In the genomic region with DNA sequence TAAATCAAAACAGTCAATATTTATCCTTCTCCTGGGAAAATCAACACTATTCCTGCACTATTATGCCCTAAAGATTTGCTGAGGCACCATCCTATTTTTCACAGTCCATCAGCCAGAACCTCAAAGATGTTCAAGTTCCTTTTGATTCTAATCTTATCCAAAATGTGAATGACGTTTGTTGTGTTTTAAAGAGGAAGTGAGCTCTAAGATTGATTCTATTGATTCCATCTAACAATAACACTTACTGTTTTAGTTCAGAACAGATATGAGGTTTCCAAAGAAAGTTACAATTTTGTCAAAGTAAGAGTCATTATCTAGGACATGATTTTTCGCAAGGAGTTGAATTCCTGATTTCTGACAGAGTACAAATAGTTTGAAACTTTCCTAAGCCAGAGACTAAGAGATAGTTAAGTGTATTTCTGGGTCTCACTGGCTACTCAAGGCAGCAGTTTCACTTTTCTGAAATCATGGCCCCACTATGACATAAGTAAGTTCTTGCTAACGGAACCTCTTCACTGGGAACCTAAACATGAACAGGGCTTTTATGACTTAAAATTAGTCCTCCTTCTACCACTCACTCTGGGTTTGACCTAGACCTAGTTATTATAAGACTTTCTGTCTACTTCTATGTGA, we compare ENCODE assay signal across 17 cellular contexts.
"Had no signal": no experiment of that assay in that cellular context is flagged by ENCODE, and none has a peak within 500 bp of the region (broad histone marks: within the 10 kb centered on the region; RNA-seq: fewer than 3 reads in every experiment).

No MANE protein-coding gene starts in this region.

- H3K27me3 ChIP-seq: cardiac muscle cell, colonic mucosa, right atrium auricular region had no signal

- ATAC-seq: activated CD8-positive, alpha-beta T cell treated with anti-CD3 and anti-CD28 coated beads for 36 hours; activated T-cell treated with anti-CD3 and anti-CD28 coated beads, Interleukin-2, amount 50 U/mL, for 72 hours; left colon; stimulated activated effector memory CD8-positive, alpha-beta T cell treated with anti-CD3 and anti-CD28 coated beads, Interleukin-12 subunit alpha, Interleukin-12 subunit beta, amount 100 ng/mL, for 72 hours had no signal

- H3K27ac ChIP-seq: cardiac muscle cell, colonic mucosa, right atrium auricular region had no signal

- H3K9me3 ChIP-seq: colonic mucosa, right atrium auricular region had no signal

- DNase-seq: activated CD4-positive, alpha-beta T cell treated with anti-CD3 and anti-CD28 coated beads for 4 hours; activated CD8-positive, alpha-beta memory T cell treated with anti-CD3 and anti-CD28 coated beads, Interleukin-2, amount 50 U/mL, for 4 hours; activated CD8-positive, alpha-beta T cell treated with anti-CD3 and anti-CD28 coated beads for 36 hours; activated gamma-delta T cell treated with Interleukin-2 at 50 U/mL for 16 hours; activated naive CD8-positive, alpha-beta T cell treated with anti-CD3 and anti-CD28 coated beads, Interleukin-2, amount 10 ng/mL, durations not matched to agents 7 days and 5 days; activated T-cell treated with anti-CD3 and anti-CD28 coated beads, Interleukin-2, amount 50 U/mL, for 72 hours; aorta; colonic mucosa; effector CD8-positive, alpha-beta T cell; immature natural killer cell; left colon; naive B cell; posterior cingulate gyrus had no signal

- H3K4me1 ChIP-seq: colonic mucosa, right atrium auricular region had no signal

- H3K4me3 ChIP-seq: cardiac muscle cell, colonic mucosa, lung, right atrium auricular region had no signal

- H3K36me3 ChIP-seq: cardiac muscle cell, colonic mucosa, right atrium auricular region had no signal
